In the genomic region with DNA sequence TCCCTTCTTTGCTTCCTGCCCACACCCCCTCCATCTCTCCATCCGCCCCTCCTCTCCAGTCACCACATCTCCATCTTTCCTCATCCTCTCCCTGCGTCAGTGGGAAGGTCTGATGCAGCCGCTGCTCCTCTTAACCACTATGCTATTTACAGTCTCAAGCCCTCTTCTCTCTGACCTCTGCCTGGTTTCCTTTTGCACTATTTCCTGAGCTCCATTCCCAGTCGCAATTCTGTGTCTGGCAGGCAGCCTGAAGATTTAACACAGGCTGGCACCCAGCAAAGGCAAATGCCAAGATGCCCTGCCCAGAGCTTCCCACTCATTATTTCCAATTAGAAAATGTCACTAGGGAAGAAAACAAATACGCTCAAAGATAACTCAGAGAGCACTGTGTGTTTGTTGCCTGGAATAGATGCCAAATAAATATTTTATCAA, we compare ENCODE assay signal across 12 cellular contexts.
DNase-seq lines count a peak whose midpoint lies in the region; ATAC-seq and TF ChIP-seq lines count a peak whose summit lies in the region.
"Had no signal": no experiment of that assay in that cellular context is flagged by ENCODE, and none has a peak within 500 bp of the region (broad histone marks: within the 10 kb centered on the region; RNA-seq: fewer than 3 reads in every experiment).

No MANE protein-coding gene starts in this region.

- H3K9me3 ChIP-seq in gastroesophageal sphincter (no peaks in the 10 kb centered on the region), sigmoid colon (no peaks in the 10 kb centered on the region)

- CTCF ChIA-PET in RWPE1 (lab: Yijun Ruan, JAX): interaction anchor here (0.8 kb wide), 1 partner anchor 222 kb away, joined by 4 read pairs; no protein-coding TSS in a partner anchor

- no peaks in the 10 kb centered on the region for H3K36me3 ChIP-seq in gastroesophageal sphincter
- H3K36me3 ChIP-seq in sigmoid colon: no peaks in the 10 kb centered on the region

- intact Hi-C loops in sigmoid colon (cut with DNase I): no loop called here

- 33 to 37% methylated on average over 1 to 5 of the region's 5 CpGs for WGBS in gastroesophageal sphincter (ENCODE audit: low coverage in 1 of 2), 2 donors
- 20 to 45% methylated on average over 5 of the region's 5 CpGs for WGBS in sigmoid colon, 2 donors

- POLR2A ChIA-PET in RWPE1 (lab: Yijun Ruan, JAX; ENCODE audit: low non-redundant PET): no interaction called here

- TF ChIP-seq POLR2A in gastroesophageal sphincter (IDR thresholded peaks at IDR 0.05) (no peak), sigmoid colon (IDR thresholded peaks at IDR 0.05) (no peak)

- no peaks in the 10 kb centered on the region for H3K27me3 ChIP-seq in gastroesophageal sphincter
- no peaks in the 10 kb centered on the region for H3K27me3 ChIP-seq in sigmoid colon
- H3K27me3 ChIP-seq: foreskin keratinocyte had no signal

- TF ChIP-seq CTCF in RWPE1 (conservative IDR thresholded peaks at IDR 0.05; ENCODE audit: low read depth) (no peak), gastroesophageal sphincter (IDR thresholded peaks at IDR 0.05) (no peak), sigmoid colon (IDR thresholded peaks at IDR 0.05) (no peak)

- H3K4me3 ChIP-seq in gastroesophageal sphincter (no peak overlapping the region), sigmoid colon (no peak overlapping the region)
- H3K4me3 ChIP-seq: PC-9 had no signal

- H3K4me1 ChIP-seq in gastroesophageal sphincter (peaks cover 0 to 9% (median 0%) of the 10 kb centered on the region in 3 donors), sigmoid colon (peaks cover 0 to 18% (median 6%) of the 10 kb centered on the region in 4 donors)

- no peak for TF ChIP-seq EP300 in gastroesophageal sphincter (IDR thresholded peaks at IDR 0.05)
- TF ChIP-seq EP300 in sigmoid colon (IDR thresholded peaks at IDR 0.05): no peak

- peak; percentile 32 for ATAC-seq in gastroesophageal sphincter
- ATAC-seq: foreskin keratinocyte; naive thymus-derived CD8-positive, alpha-beta T cell had no signal

- DNase-seq in GM04503 (ENCODE audit: low read depth): peak; percentile 15
- no peak for DNase-seq in RWPE1 (ENCODE audit: low spot score)
- peak; percentile 69 for DNase-seq in sigmoid colon
- no peak for DNase-seq in middle frontal gyrus (ENCODE audit: extremely low spot score, low spot score)
- DNase-seq in kidney glomerular epithelial cell (lab: John Stamatoyannopoulos, UW): no peak
- no peak for DNase-seq in islet precursor cell
- no peak for DNase-seq in NCI-H187 (lab: John Stamatoyannopoulos, UW)
- DNase-seq: foreskin keratinocyte; GF-D8; naive thymus-derived CD8-positive, alpha-beta T cell had no signal

- H3K27ac ChIP-seq in RWPE1 (peak overlapping the region; percentile 55), gastroesophageal sphincter (no peak overlapping the region), sigmoid colon (peak overlapping the region in 1 of 4 donors; percentile 41)
- H3K27ac ChIP-seq: foreskin keratinocyte, PC-9 had no signal

Comparison
In these comparisons a context has a peak if more than half of its experiments do, and no peak if none do; other contexts are left out.
1. DNase-seq: peak in GM04503 (single experiment) and sigmoid colon (single experiment); none in RWPE1 (single experiment), middle frontal gyrus (single experiment), kidney glomerular epithelial cell (single experiment), islet precursor cell (single experiment) and NCI-H187 (0 of 2).